ENCODE assay signal across 8 cellular contexts in the genomic region with DNA sequence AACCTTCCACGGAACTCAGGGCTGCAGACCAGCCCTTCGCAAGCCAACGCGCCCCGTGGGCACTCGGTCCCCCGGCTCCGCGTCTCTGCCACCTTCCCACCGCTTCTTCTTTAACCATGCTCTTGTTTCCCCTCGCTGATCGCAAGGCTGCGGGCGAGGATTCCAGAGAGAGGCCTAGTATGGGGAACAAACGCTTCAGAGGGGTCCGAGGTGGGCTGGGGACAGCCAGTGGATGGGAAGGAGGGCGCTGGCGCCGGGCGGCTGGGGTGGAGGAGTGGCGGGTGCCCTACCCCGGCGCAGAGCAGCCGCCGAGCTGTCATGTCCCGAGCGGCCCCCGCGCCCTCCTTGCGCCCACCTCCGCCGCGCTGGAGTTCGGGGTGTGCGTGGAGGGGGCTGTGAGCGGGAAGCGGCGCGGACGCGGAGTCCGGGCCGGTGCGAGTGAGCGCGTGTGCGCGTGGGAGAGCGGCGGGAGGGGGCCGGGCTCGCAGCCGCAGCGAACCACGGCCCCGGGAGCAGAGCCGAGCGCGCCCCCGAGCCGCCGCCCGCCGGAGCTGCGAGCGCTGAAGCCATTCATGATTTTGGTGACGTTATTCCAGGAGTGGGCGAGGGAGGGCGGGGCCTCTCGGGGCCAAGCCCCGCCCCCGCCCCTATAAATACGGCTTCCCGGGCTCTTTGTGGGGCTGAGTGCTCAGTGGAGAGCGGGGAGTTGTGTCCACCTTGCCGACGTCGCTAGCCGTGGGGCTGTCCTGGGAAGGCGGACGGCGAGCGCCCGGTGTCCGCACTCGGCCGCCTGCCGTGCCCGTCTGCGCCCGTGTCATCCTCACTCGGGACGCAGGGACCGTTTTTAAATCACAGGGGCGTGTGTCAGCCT. TPM values are rescaled to one million over a fixed set of nuclear protein-coding genes. Genes with fewer than 3 reads are reported as not detected.
A peak's percentile ranks its signal among the peaks of the same experiment; 100 is the strongest.
DNase-seq lines count a peak whose midpoint lies in the region; ATAC-seq and TF ChIP-seq lines count a peak whose summit lies in the region.

A gene (plus strand): TSS at position 680 of the 871 bp plus-strand sequence. CDS start 205 bp downstream, outside the sequence.

- BruUV-seq in mammary epithelial cell (replicated peaks; lab: Mats Ljungman, UMichigan): no TSS peak

- H3K79me2 ChIP-seq in mammary epithelial cell (ENCODE audit: insufficient read depth, low read length): no peaks in the 10 kb centered on the region

- 26% methylated on average over 13 of the region's 95 CpGs for WGBS in mammary epithelial cell (ENCODE audit: low coverage, missing lambda C conversion rate)
- WGBS in spleen, 5 donors: 0 to 1% (median 0%) methylated on average over 44 to 95 of the region's 95 CpGs

- peak within 1 kb of the TSS; percentile 96 for H3K4me2 ChIP-seq in mammary epithelial cell (ENCODE audit: insufficient read depth, low read depth, low read length)

- ATAC-seq in HG03025 (IDR thresholded peaks at IDR 0.05; ENCODE audit: low FRiP score, unreplicated experiment): no peak

- H3K9me3 Mint-ChIP-seq in HFFc6: no peaks in the 10 kb centered on the region
- no peaks in the 10 kb centered on the region for H3K9me3 Mint-ChIP-seq in immature natural killer cell

- peak within 1 kb of the TSS; percentile 43 for H3K9ac ChIP-seq in mammary epithelial cell (ENCODE audit: insufficient read depth, low read length)

- CTCF ChIA-PET in GM10248 (lab: Yijun Ruan, JAX) (interaction anchor here (1.5 to 10.9 kb wide), 6 partner anchors 10 to 481 kb away, joined by 3 to 82 read pairs (median 10); no protein-coding TSS in a partner anchor), mammary epithelial cell (lab: Charles Lee; ENCODE audit: low non-redundant PET) (no interaction called here)

- POLR2A ChIA-PET in GM10248 (lab: Yijun Ruan, JAX): interaction anchor here (0.5 to 1.8 kb wide), 44 partner anchors 8 to 1915 kb away, joined by 3 to 23 read pairs (median 4); a partner anchor contains a TSS

- peaks cover 43% of the 10 kb centered on the region for H3K4me1 Mint-ChIP-seq in HFFc6 (ENCODE audit: low read depth)
- H3K4me1 Mint-ChIP-seq in immature natural killer cell: peaks cover 67 to 75% of the 10 kb centered on the region in 2 donors

- H3K36me3 Mint-ChIP-seq in HFFc6 (ENCODE audit: low read depth) (peaks cover 8% of the 10 kb centered on the region; the same call in 1 of the 2 replicates), immature natural killer cell (peaks cover 0 to 7% (median 4%) of the 10 kb centered on the region in 3 donors)

- H3K36me3 ChIP-seq in mammary epithelial cell (ENCODE audit: insufficient read depth, low read length) (no peaks in the 10 kb centered on the region), spleen (peaks cover 0 to 18% (median 10%) of the 10 kb centered on the region in 6 donors)

- DNase-seq in GM10248 (ENCODE audit: extremely low spot score): peak; percentile 92
- DNase-seq in HFFc6: peak; percentile 54
- peak; percentile 30 for DNase-seq in NCI-H146 (lab: John Stamatoyannopoulos, UW)
- peak; percentile 73 for DNase-seq in mammary epithelial cell
- DNase-seq in immature natural killer cell: peak; percentile 82 to 88 (median 87)
- DNase-seq in spleen: peak; percentile 96

- H4K20me1 ChIP-seq in mammary epithelial cell (ENCODE audit: insufficient read depth, low read length): no peaks in the 10 kb centered on the region

- H2AFZ ChIP-seq in mammary epithelial cell (ENCODE audit: low read depth, low read length): peak within 1 kb of the TSS; percentile 83

- no peak within 1 kb of the TSS; the same call in 1 of the 2 replicates for H3K27ac Mint-ChIP-seq in HFFc6
- peak within 1 kb of the TSS; percentile 73 to 97 (median 90) for H3K27ac Mint-ChIP-seq in immature natural killer cell

- H3K4me3 ChIP-seq in WI38 (ENCODE audit: low read depth, low read length) (peak within 1 kb of the TSS; percentile 88), mammary epithelial cell (replicated peaks in 1 of 3; ENCODE audit: insufficient read depth in 1 of 3, low read depth in 2 of 3, low read length in 3 of 3) (peak within 1 kb of the TSS; percentile 50 to 52 (median 52)), spleen (peak within 1 kb of the TSS; percentile 73 to 94 (median 80))

- dilution Hi-C loops in mammary epithelial cell (cut with HindIII; ENCODE audit: low sequenced_read_pairs): no loop called here

- no peaks in the 10 kb centered on the region for H3K9me3 ChIP-seq in mammary epithelial cell (replicated peaks; ENCODE audit: insufficient read depth, low read length)
- no peaks in the 10 kb centered on the region for H3K9me3 ChIP-seq in spleen

- TF ChIP-seq CTCF in GM10248 (IDR thresholded peaks at IDR 0.05; ENCODE audit: control extremely low read depth, extremely low read depth, low read depth, missing control alignments): peak; percentile 28
- TF ChIP-seq CTCF in HFFc6 (IDR thresholded peaks at IDR 0.05): no peak
- no peak for TF ChIP-seq CTCF in WI38 (IDR thresholded peaks at IDR 0.05; ENCODE audit: low read depth, low read length)
- no peak for TF ChIP-seq CTCF in mammary epithelial cell (conservative IDR thresholded peaks at IDR 0.05 in 1 of 2, IDR thresholded peaks at IDR 0.05 in 1 of 2; ENCODE audit: extremely low read depth in 1 of 2, insufficient read depth in 1 of 2, low read depth in 1 of 2, low read length in 2 of 2)
- TF ChIP-seq CTCF in spleen (IDR thresholded peaks at IDR 0.05 in 8 of 11, conservative IDR thresholded peaks at IDR 0.05 in 3 of 11): peak in 2 of 11 experiments; percentile 13 to 21

- intact Hi-C loops in mammary epithelial cell (cut with micrococcal nuclease) (loop anchor here (1.0 to 10.0 kb wide), 2 partner anchors 43 to 214 kb away; a partner anchor contains a TSS), spleen (cut with DNase I; ENCODE audit: low total_unique reads) (loop anchor here (10.0 kb wide), 1 partner anchor 104 kb away; no protein-coding TSS in a partner anchor)

- H3K4me3 Mint-ChIP-seq in HFFc6: peak within 1 kb of the TSS; percentile 89
- peak within 1 kb of the TSS; percentile 92 to 98 (median 95) for H3K4me3 Mint-ChIP-seq in immature natural killer cell

- H3K27ac ChIP-seq in mammary epithelial cell (ENCODE audit: insufficient read depth, low read depth, low read length) (no peak within 1 kb of the TSS), spleen (peak within 1 kb of the TSS; percentile 83 to 98 (median 96))

- H3K27me3 ChIP-seq in mammary epithelial cell (ENCODE audit: insufficient read depth, low read length): no peaks in the 10 kb centered on the region
- H3K27me3 ChIP-seq in spleen (replicated peaks in 1 of 7): peaks cover 0 to 29% (median 0%) of the 10 kb centered on the region in 7 donors

- H3K27me3 Mint-ChIP-seq in HFFc6 (ENCODE audit: insufficient read depth) (peaks cover 14% of the 10 kb centered on the region; the same call in 1 of the 2 replicates), immature natural killer cell (ENCODE audit: low read depth in 3 of 3) (peaks cover 13 to 38% (median 17%) of the 10 kb centered on the region in 3 donors)

- H3K4me1 ChIP-seq in mammary epithelial cell (ENCODE audit: insufficient read depth, low read length): peaks cover 34% of the 10 kb centered on the region
- peaks cover 22 to 90% (median 59%) of the 10 kb centered on the region in 6 donors for H3K4me1 ChIP-seq in spleen

- in situ Hi-C loops in mammary epithelial cell (cut with MboI; ENCODE audit: low sequenced_read_pairs in 2 of 2): no loop called here

- TF ChIP-seq POLR2A in spleen (IDR thresholded peaks at IDR 0.05): peak; percentile 84 to 99 (median 98)

RNA-seq across cellular contexts. Expression of the gene that starts here (rescaled TPM):
- 10 to 100 TPM; 24.4 to 99.2 (median 92.8) TPM for total RNA-seq in HFFc6 (2021; fragmentation: NEBNext Ultra II Directional; extraction: Animal tissue kit (Norgen Biotek cat#: 25700))
- total RNA-seq in mammary epithelial cell: 10 to 100 TPM in 1 of 2 donors, 1 to 10 TPM in 1; 1.2 to 56.5 TPM
- 2.4 TPM for polyA plus RNA-seq in mammary epithelial cell
- polyA minus RNA-seq in mammary epithelial cell: 6.3 TPM
- polyA plus RNA-seq in immature natural killer cell: 100 to 1,000 TPM; 101 to 137 (median 129) TPM
- total RNA-seq in spleen: 100 to 1,000 TPM in 6 of 7 donors, 10 to 100 TPM in 1; 86.2 to 178 (median 123) TPM
- 10 to 100 TPM; 48.7 to 94.2 (median 73.9) TPM for polyA plus RNA-seq in spleen

Comparison
In these comparisons a context has a peak if more than half of its experiments do, and no peak if none do; other contexts are left out.
1. RNA of the gene that starts here (polyA plus RNA-seq): 101 to 137 TPM in immature natural killer cell and 48.7 to 94.2 TPM in spleen; 2.4 TPM in mammary epithelial cell (single experiment); every median in the first group is over 10 times any median in the second.
2. DNase-seq: peak in every context shown above with its lines; median percentile 96 in spleen; 92 in GM10248; 87 in immature natural killer cell; 73 in mammary epithelial cell; 54 in HFFc6; 30 in NCI-H146.
3. Peak in every context shown above with its lines, with median percentiles within 50 percentile points of each other: H3K4me3 ChIP-seq.